18 cellular contexts compared by ENCODE assay signal in genomic region chr12:50600364-50600763, GRCh38.
A peak's percentile ranks its signal among the peaks of the same experiment; 100 is the strongest.
DNase-seq lines count a peak whose midpoint lies in the region; ATAC-seq, FAIRE-seq and TF ChIP-seq lines count a peak whose summit lies in the region.
"Had no signal": no experiment of that assay in that cellular context is flagged by ENCODE, and none has a peak within 500 bp of the region (broad histone marks: within the 10 kb centered on the region; RNA-seq: fewer than 3 reads in every experiment).

No MANE protein-coding gene starts in this region.

- no peak overlapping the region for H3K4me2 ChIP-seq in astrocyte (ENCODE audit: low read length)

- no peaks in the 10 kb centered on the region for H3K27me3 ChIP-seq in astrocyte (ENCODE audit: insufficient read depth, low read length)

- peak overlapping the region; percentile 21 for H3K27ac Mint-ChIP-seq in stimulated activated naive CD8-positive, alpha-beta T cell treated with anti-CD3 and anti-CD28 coated beads, Interleukin-15, Interleukin-2, amounts not matched to agents 100 ng/mL and 50 ng/mL, for 24 hours
- H3K27ac Mint-ChIP-seq in astrocyte (ENCODE audit: unreplicated experiment) (peak overlapping the region; percentile 80), osteocyte (ENCODE audit: unreplicated experiment) (no peak overlapping the region)
- H3K27ac Mint-ChIP-seq in activated CD8-positive, alpha-beta T cell treated with anti-CD3 and anti-CD28 coated beads, Interleukin-2, amount 10 ng/mL, durations not matched to agents 7 days and 5 days, result no peak overlapping the region

- H3K4me1 ChIP-seq in astrocyte (ENCODE audit: insufficient read depth, low read length), result peaks cover 20% of the 10 kb centered on the region

- no peak for FAIRE-seq in astrocyte (lab: Jason Lieb, UNC)

- peaks cover 48% of the 10 kb centered on the region for H3K4me1 Mint-ChIP-seq in stimulated activated naive CD8-positive, alpha-beta T cell treated with anti-CD3 and anti-CD28 coated beads, Interleukin-15, Interleukin-2, amounts not matched to agents 100 ng/mL and 50 ng/mL, for 24 hours (ENCODE audit: low read depth)
- H3K4me1 Mint-ChIP-seq in astrocyte (ENCODE audit: low read depth, unreplicated experiment) (peaks cover 25% of the 10 kb centered on the region), osteocyte (ENCODE audit: unreplicated experiment) (peaks cover 36% of the 10 kb centered on the region)
- H3K4me1 Mint-ChIP-seq in activated CD8-positive, alpha-beta T cell treated with anti-CD3 and anti-CD28 coated beads, Interleukin-2, amount 10 ng/mL, durations not matched to agents 7 days and 5 days (ENCODE audit: low read depth), result peaks cover 26% of the 10 kb centered on the region

- no peaks in the 10 kb centered on the region for H3K9me3 Mint-ChIP-seq in stimulated activated naive CD8-positive, alpha-beta T cell treated with anti-CD3 and anti-CD28 coated beads, Interleukin-15, Interleukin-2, amounts not matched to agents 100 ng/mL and 50 ng/mL, for 24 hours
- H3K9me3 Mint-ChIP-seq in astrocyte (ENCODE audit: unreplicated experiment) (no peaks in the 10 kb centered on the region), osteocyte (ENCODE audit: unreplicated experiment) (no peaks in the 10 kb centered on the region)
- no peaks in the 10 kb centered on the region for H3K9me3 Mint-ChIP-seq in activated CD8-positive, alpha-beta T cell treated with anti-CD3 and anti-CD28 coated beads, Interleukin-2, amount 10 ng/mL, durations not matched to agents 7 days and 5 days (ENCODE audit: insufficient read depth)
- H3K9me3 Mint-ChIP-seq: CD4-positive, CD25-positive, alpha-beta regulatory T cell had no signal

- ATAC-seq in stimulated activated naive CD8-positive, alpha-beta T cell treated with anti-CD3 and anti-CD28 coated beads, Interleukin-15, Interleukin-2, amounts not matched to agents 100 U/mL and 50 U/mL, for 24 hours, result no peak
- ATAC-seq in GM21529 (IDR thresholded peaks at IDR 0.05; ENCODE audit: unreplicated experiment) (no peak), GM21515 (IDR thresholded peaks at IDR 0.05; ENCODE audit: unreplicated experiment) (no peak)
- ATAC-seq in activated CD8-positive, alpha-beta T cell treated with anti-CD3 and anti-CD28 coated beads, Interleukin-2, amount 10 ng/mL, durations not matched to agents 7 days and 5 days, result no peak

- TF ChIP-seq CTCF in astrocyte (IDR thresholded peaks at IDR 0.05; ENCODE audit: insufficient read depth, low read depth, low read length), result no peak
- TF ChIP-seq CTCF in osteocyte (IDR thresholded peaks at IDR 0.05), result no peak

- H4K20me1 ChIP-seq in astrocyte (ENCODE audit: insufficient read depth, low read length), result peaks cover 7% of the 10 kb centered on the region

- CTCF ChIA-PET in activated CD8-positive, alpha-beta T cell treated with anti-CD3 and anti-CD28 coated beads, Interleukin-2, amount 10 ng/mL, durations not matched to agents 7 days and 5 days (lab: Charles Lee), result interaction anchor here (2.0 kb wide), 1 partner anchor 9 kb away, joined by 7 read pairs; no protein-coding TSS in a partner anchor

- no peak overlapping the region for H3K27ac ChIP-seq in astrocyte (ENCODE audit: low read depth, low read length)

- peaks cover 53% of the 10 kb centered on the region for H3K79me2 ChIP-seq in astrocyte (ENCODE audit: insufficient read depth, low read length)

- no peak for DNase-seq in stimulated activated naive CD8-positive, alpha-beta T cell treated with anti-CD3 and anti-CD28 coated beads, Interleukin-15, Interleukin-2, amounts not matched to agents 100 U/mL and 50 U/mL, for 24 hours
- DNase-seq in astrocyte (ENCODE audit: low read depth) (no peak), osteocyte (ENCODE audit: extremely low spot score, unreplicated experiment) (peak; percentile 4)
- DNase-seq in activated CD8-positive, alpha-beta T cell treated with anti-CD3 and anti-CD28 coated beads, Interleukin-2, amount 10 ng/mL, durations not matched to agents 7 days and 5 days, result no peak
- DNase-seq: Caco-2; CD4-positive, CD25-positive, alpha-beta regulatory T cell; DMS153; NCI-H1105 treated with DMSO at 0.1 percent for 48 hours; NCI-H187; NCI-H345; NCI-H526 treated with DMSO at 0.1 percent for 48 hours; NK-92 treated with Interleukin-12 subunit alpha and Interleukin-12 subunit beta, amount 100 ng/mL, for 24 hours; OCI-M1; SHP77 treated with DMSO at 0.1 percent for 48 hours had no signal

- H3K36me3 ChIP-seq in astrocyte (ENCODE audit: insufficient read depth, low read length), result no peaks in the 10 kb centered on the region
- H3K36me3 ChIP-seq: HAP-1 had no signal

- no peak overlapping the region for H2AFZ ChIP-seq in astrocyte (ENCODE audit: low read depth, low read length)

- H3K36me3 Mint-ChIP-seq in stimulated activated naive CD8-positive, alpha-beta T cell treated with anti-CD3 and anti-CD28 coated beads, Interleukin-15, Interleukin-2, amounts not matched to agents 100 ng/mL and 50 ng/mL, for 24 hours (ENCODE audit: low read depth), result peaks cover 20% of the 10 kb centered on the region
- peaks cover 6% of the 10 kb centered on the region for H3K36me3 Mint-ChIP-seq in astrocyte (ENCODE audit: low read depth, unreplicated experiment)
- H3K36me3 Mint-ChIP-seq in osteocyte (ENCODE audit: unreplicated experiment), result no peaks in the 10 kb centered on the region
- peaks cover 5% of the 10 kb centered on the region for H3K36me3 Mint-ChIP-seq in activated CD8-positive, alpha-beta T cell treated with anti-CD3 and anti-CD28 coated beads, Interleukin-2, amount 10 ng/mL, durations not matched to agents 7 days and 5 days (ENCODE audit: low read depth)

- no peaks in the 10 kb centered on the region for H3K27me3 Mint-ChIP-seq in stimulated activated naive CD8-positive, alpha-beta T cell treated with anti-CD3 and anti-CD28 coated beads, Interleukin-15, Interleukin-2, amounts not matched to agents 100 ng/mL and 50 ng/mL, for 24 hours
- H3K27me3 Mint-ChIP-seq in astrocyte (ENCODE audit: low read depth, unreplicated experiment) (no peaks in the 10 kb centered on the region), osteocyte (ENCODE audit: unreplicated experiment) (no peaks in the 10 kb centered on the region)
- no peaks in the 10 kb centered on the region for H3K27me3 Mint-ChIP-seq in activated CD8-positive, alpha-beta T cell treated with anti-CD3 and anti-CD28 coated beads, Interleukin-2, amount 10 ng/mL, durations not matched to agents 7 days and 5 days (ENCODE audit: low read depth)
- H3K27me3 Mint-ChIP-seq: CD4-positive, CD25-positive, alpha-beta regulatory T cell had no signal

- H3K9ac ChIP-seq in astrocyte (ENCODE audit: low read length), result no peak overlapping the region

- H3K4me3 ChIP-seq in astrocyte (ENCODE audit: insufficient read depth, low read depth, low read length), result no peak overlapping the region
- H3K4me3 ChIP-seq: HAP-1 had no signal

- POLR2A ChIA-PET in activated CD8-positive, alpha-beta T cell treated with anti-CD3 and anti-CD28 coated beads, Interleukin-2, amount 10 ng/mL, durations not matched to agents 7 days and 5 days (lab: Charles Lee), result no interaction called here

- H3K4me3 Mint-ChIP-seq in stimulated activated naive CD8-positive, alpha-beta T cell treated with anti-CD3 and anti-CD28 coated beads, Interleukin-15, Interleukin-2, amounts not matched to agents 100 ng/mL and 50 ng/mL, for 24 hours, result no peak overlapping the region
- H3K4me3 Mint-ChIP-seq in astrocyte (ENCODE audit: unreplicated experiment) (no peak overlapping the region), osteocyte (ENCODE audit: unreplicated experiment) (no peak overlapping the region)
- no peak overlapping the region for H3K4me3 Mint-ChIP-seq in activated CD8-positive, alpha-beta T cell treated with anti-CD3 and anti-CD28 coated beads, Interleukin-2, amount 10 ng/mL, durations not matched to agents 7 days and 5 days

- no peaks in the 10 kb centered on the region for H3K9me3 ChIP-seq in astrocyte (ENCODE audit: insufficient read depth, low read depth, low read length)
- H3K9me3 ChIP-seq: Caco-2, HAP-1 had no signal

Comparison
In these comparisons a context has a peak if more than half of its experiments do, and no peak if none do; other contexts are left out.
1. H3K27ac Mint-ChIP-seq: peak in stimulated activated naive CD8-positive, alpha-beta T cell treated with anti-CD3 and anti-CD28 coated beads, Interleukin-15, Interleukin-2, amounts not matched to agents 100 ng/mL and 50 ng/mL, for 24 hours (single experiment) and astrocyte (single experiment); none in osteocyte (single experiment) and activated CD8-positive, alpha-beta T cell treated with anti-CD3 and anti-CD28 coated beads, Interleukin-2, amount 10 ng/mL, durations not matched to agents 7 days and 5 days (single experiment).